1 cellular context compared by ENCODE assay signal in the genomic region with DNA sequence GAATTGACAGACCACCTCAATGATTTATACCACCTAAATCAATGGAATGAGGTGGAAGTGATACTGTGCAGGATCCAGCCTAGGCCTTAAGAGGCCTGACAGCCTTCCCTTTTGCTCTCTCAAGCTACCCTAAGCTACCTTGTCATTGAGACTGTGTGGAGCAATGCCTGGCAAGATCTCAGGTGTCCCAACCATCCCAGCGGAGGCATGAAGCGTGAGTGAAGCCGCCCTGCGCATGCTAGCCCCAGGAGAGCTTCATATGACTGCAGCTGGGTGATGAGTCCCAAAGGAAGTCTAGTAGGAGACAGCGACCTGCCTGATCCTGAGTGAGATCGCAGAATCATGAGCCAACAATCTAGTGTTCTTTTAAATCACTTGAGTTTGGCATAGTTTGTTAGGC.
TF ChIP-seq lines count a peak whose summit lies in the region.

No MANE protein-coding gene starts in this region.

TF ChIP-seq in WTC11, 78 proteins besides CTCF, POLR2A, EP300 and RAD21 (continued from another document):
- no peak for TF ChIP-seq HMGXB4 (CRISPR knock-in tag; IDR thresholded peaks at IDR 0.05)
- no peak for TF ChIP-seq ZMAT4 (CRISPR knock-in tag; IDR thresholded peaks at IDR 0.05)
- no peak for TF ChIP-seq ETV6 (CRISPR knock-in tag; IDR thresholded peaks at IDR 0.05)
- no peak for TF ChIP-seq TEAD4 (CRISPR knock-in tag; IDR thresholded peaks at IDR 0.05)
